Comparison of ENCODE assay signal across 40 cellular contexts in the genomic region with DNA sequence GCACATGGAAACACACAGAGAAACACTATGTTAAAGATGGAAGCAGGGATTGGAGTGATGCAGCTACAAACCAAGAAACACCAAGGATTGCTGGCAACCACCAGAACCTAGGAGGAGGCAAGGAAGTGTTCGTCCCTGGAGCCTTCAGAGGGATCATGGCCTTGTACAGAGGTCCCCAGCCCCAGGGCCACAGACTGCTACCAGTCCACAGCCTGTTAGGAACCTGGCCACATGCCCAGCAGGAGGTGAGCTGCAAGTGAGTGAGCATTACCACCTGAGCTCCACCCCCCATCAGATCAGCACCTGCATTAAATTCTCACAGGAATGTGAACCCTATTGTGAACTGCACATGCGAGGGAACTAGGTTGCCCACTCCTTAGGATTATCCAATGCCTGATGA.
"Had no signal": no experiment of that assay in that cellular context is flagged by ENCODE, and none has a peak within 500 bp of the region (broad histone marks: within the 10 kb centered on the region; RNA-seq: fewer than 3 reads in every experiment).

No MANE protein-coding gene starts in this region.

- H3K4me3 ChIP-seq: adrenal gland, body of pancreas, breast epithelium, cardiac muscle cell had no signal

- FAIRE-seq: astrocyte, TTC549 had no signal

- H3K27ac ChIP-seq: adrenal gland, body of pancreas, brain microvascular endothelial cell, breast epithelium, cardiac muscle cell, VCaP had no signal

- H3K4me1 ChIP-seq: adrenal gland, breast epithelium had no signal

- H3K4me3 Mint-ChIP-seq: activated B cell treated with CpG ODN at 0.5 μM for 24 hours; activated CD4-positive, alpha-beta memory T cell treated with anti-CD3 and anti-CD28 coated beads for 36 hours; activated CD4-positive, alpha-beta T cell treated with anti-CD3 and anti-CD28 coated beads, Interleukin-2, amount 10 ng/mL, durations not matched to agents 24 days and 14 days; activated CD8-positive, alpha-beta T cell treated with anti-CD3 and anti-CD28 coated beads for 36 hours; activated naive CD4-positive, alpha-beta T cell treated with anti-CD3 and anti-CD28 coated beads for 36 hours; activated naive CD8-positive, alpha-beta T cell treated with anti-CD3 and anti-CD28 coated beads for 36 hours; activated T-cell treated with anti-CD3 and anti-CD28 coated beads, Interleukin-2, amount 50 U/mL, for 4 hours; activated T-cell treated with anti-CD3 and anti-CD28 coated beads, Interleukin-2, amount 50 U/mL, for 72 hours; activated T-helper 1 cell treated with anti-CD3 and anti-CD28 coated beads, Interleukin-12 subunit alpha, Interleukin-12 subunit beta, Interleukin-2, Interleukin-4 antibody, amounts not matched to agents 30 ng/mL and 10 ng/mL and 1 ng/mL, durations not matched to agents 14 hours and 24 hours and 36 hours; activated T-helper 17 cell treated with anti-CD3 and anti-CD28 coated beads, Interleukin-2, amount 50 U/mL, for 72 hours; central memory CD8-positive, alpha-beta T cell; T-helper 1 cell treated with Interleukin-12 subunit alpha and Interleukin-12 subunit beta and Interleukin-4 antibody, amounts not matched to agents 30 μg/mL and 1 μg/mL, for 36 hours; T-helper 2 cell treated with Interferon-gamma antibody and Interleukin-4, amounts not matched to agents 5 μg/mL and 100 μg/mL, for 36 hours had no signal

- H3K27ac Mint-ChIP-seq: activated B cell treated with CpG ODN at 0.5 μM for 24 hours; activated CD4-positive, alpha-beta memory T cell treated with anti-CD3 and anti-CD28 coated beads for 36 hours; activated CD4-positive, alpha-beta T cell treated with anti-CD3 and anti-CD28 coated beads, Interleukin-2, amount 10 ng/mL, durations not matched to agents 24 days and 14 days; activated CD8-positive, alpha-beta T cell treated with anti-CD3 and anti-CD28 coated beads for 36 hours; activated naive CD4-positive, alpha-beta T cell treated with anti-CD3 and anti-CD28 coated beads for 36 hours; activated naive CD4-positive, alpha-beta T cell treated with anti-CD3 and anti-CD28 coated beads, Interleukin-2, amount 50 U/mL, for 72 hours; activated naive CD8-positive, alpha-beta T cell treated with anti-CD3 and anti-CD28 coated beads for 36 hours; activated T-cell treated with anti-CD3 and anti-CD28 coated beads, Interleukin-2, amount 50 U/mL, for 72 hours; activated T-helper 1 cell treated with anti-CD3 and anti-CD28 coated beads, Interleukin-12 subunit alpha, Interleukin-12 subunit beta, Interleukin-2, Interleukin-4 antibody, amounts not matched to agents 30 ng/mL and 10 ng/mL and 1 ng/mL, durations not matched to agents 14 hours and 24 hours and 36 hours; activated T-helper 17 cell treated with anti-CD3 and anti-CD28 coated beads, Interleukin-2, amount 50 U/mL, for 72 hours; T-helper 1 cell treated with Interleukin-12 subunit alpha and Interleukin-12 subunit beta and Interleukin-4 antibody, amounts not matched to agents 30 μg/mL and 1 μg/mL, for 36 hours; T-helper 2 cell treated with Interferon-gamma antibody and Interleukin-4, amounts not matched to agents 5 μg/mL and 100 μg/mL, for 36 hours had no signal

- H3K36me3 Mint-ChIP-seq: activated CD4-positive, alpha-beta memory T cell treated with anti-CD3 and anti-CD28 coated beads for 36 hours; activated naive CD8-positive, alpha-beta T cell treated with anti-CD3 and anti-CD28 coated beads for 36 hours had no signal

- H3K27me3 ChIP-seq: adrenal gland, body of pancreas, brain microvascular endothelial cell, breast epithelium, cardiac muscle cell had no signal

- H3K9me3 ChIP-seq: adrenal gland had no signal

- H3K4me1 Mint-ChIP-seq: activated B cell treated with CpG ODN at 0.5 μM for 24 hours; activated CD4-positive, alpha-beta T cell treated with anti-CD3 and anti-CD28 coated beads, Interleukin-2, amount 10 ng/mL, durations not matched to agents 24 days and 14 days; activated naive CD8-positive, alpha-beta T cell treated with anti-CD3 and anti-CD28 coated beads for 36 hours; activated T-helper 17 cell treated with anti-CD3 and anti-CD28 coated beads, Interleukin-2, amount 50 U/mL, for 72 hours; central memory CD8-positive, alpha-beta T cell had no signal

- DNase-seq: activated B cell treated with CpG ODN at 0.5 μM for 24 hours; activated CD4-positive, alpha-beta memory T cell treated with anti-CD3 and anti-CD28 coated beads for 36 hours; activated CD4-positive, alpha-beta T cell treated with anti-CD3 and anti-CD28 coated beads for 4 hours; activated CD4-positive, alpha-beta T cell treated with anti-CD3 and anti-CD28 coated beads, Interleukin-2, amount 10 ng/mL, durations not matched to agents 24 days and 14 days; activated CD4-positive, alpha-beta T cell treated with anti-CD3 and anti-CD28 coated beads, Interleukin-2, amount 50 U/mL, for 1 hour; activated CD4-positive, alpha-beta T cell treated with anti-CD3 and anti-CD28 coated beads, Interleukin-2, amount 50 U/mL, for 4 hours; activated CD4-positive, CD25-positive, alpha-beta regulatory T cell treated with anti-CD3 and anti-CD28 coated beads, Interleukin-2, amount 50 U/mL, for 72 hours; activated CD8-positive, alpha-beta memory T cell treated with anti-CD3 and anti-CD28 coated beads, Interleukin-2, amount 50 U/mL, for 4 hours; activated CD8-positive, alpha-beta T cell treated with anti-CD3 and anti-CD28 coated beads for 36 hours; activated effector memory CD4-positive, alpha-beta T cell treated with anti-CD3 and anti-CD28 coated beads, Interleukin-2, amount 50 U/mL, for 16 hours; activated gamma-delta T cell treated with Interleukin-2 at 50 U/mL for 16 hours; activated naive CD4-positive, alpha-beta T cell; activated naive CD4-positive, alpha-beta T cell treated with anti-CD3 and anti-CD28 coated beads for 36 hours; activated naive CD4-positive, alpha-beta T cell treated with anti-CD3 and anti-CD28 coated beads, Interleukin-2, amount 50 U/mL, for 16 hours; activated naive CD8-positive, alpha-beta T cell treated with anti-CD3 and anti-CD28 coated beads for 36 hours; activated T-cell treated with anti-CD3 and anti-CD28 coated beads for 4 hours; activated T-cell treated with anti-CD3 and anti-CD28 coated beads, Interleukin-2, amount 50 U/mL, for 1 hour; activated T-cell treated with anti-CD3 and anti-CD28 coated beads, Interleukin-2, amount 50 U/mL, for 4 hours; activated T-cell treated with anti-CD3 and anti-CD28 coated beads, Interleukin-2, amount 50 U/mL, for 72 hours; adrenal gland; amniotic stem cell; aorta; brain microvascular endothelial cell; caudate nucleus; cerebellar nuclear complex; T-helper 1 cell; T-helper 2 cell; T-helper 9 cell had no signal

- H3K9me3 Mint-ChIP-seq: activated CD4-positive, alpha-beta memory T cell treated with anti-CD3 and anti-CD28 coated beads for 36 hours; central memory CD8-positive, alpha-beta T cell had no signal

- H3K36me3 ChIP-seq: adrenal gland, brain microvascular endothelial cell, breast epithelium, cardiac muscle cell had no signal
